8 cellular contexts compared by ENCODE assay signal in the genomic region with DNA sequence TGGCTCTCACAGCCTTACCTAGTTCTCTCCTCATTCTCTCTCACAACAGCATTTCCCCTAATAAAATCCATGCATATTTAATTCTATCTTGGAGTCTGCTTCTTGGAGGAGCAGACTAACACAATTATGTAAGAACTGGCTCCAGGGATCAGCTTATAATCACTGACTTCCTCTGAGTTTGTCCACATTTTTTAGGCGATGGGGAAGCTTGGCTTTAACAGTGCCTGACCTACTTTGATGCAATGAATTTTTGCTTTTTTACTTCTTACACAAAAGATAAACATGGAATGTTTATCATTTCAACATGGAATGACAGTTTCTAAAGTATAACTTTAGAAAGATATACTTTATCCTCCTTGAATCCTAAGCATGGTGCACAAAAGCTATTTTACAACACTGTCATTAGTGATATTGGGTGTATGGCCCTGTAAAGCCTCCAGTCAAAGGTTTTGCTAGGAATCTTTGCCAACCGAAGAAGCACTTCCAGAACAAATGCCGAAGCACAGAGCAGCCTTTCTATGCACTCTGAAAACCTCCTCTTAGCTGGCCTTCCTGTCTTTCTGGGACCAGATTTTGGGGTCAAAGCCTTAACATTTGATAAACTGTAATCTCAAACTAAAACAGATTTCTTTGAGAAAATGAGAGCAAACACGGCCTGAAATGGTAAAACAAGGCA. TPM values are rescaled to one million over a fixed set of nuclear protein-coding genes. Genes with fewer than 3 reads are reported as not detected.
A peak's percentile ranks its signal among the peaks of the same experiment; 100 is the strongest.
DNase-seq lines count a peak whose midpoint lies in the region; ATAC-seq and TF ChIP-seq lines count a peak whose summit lies in the region.

No MANE protein-coding gene starts in this region.

- no peak for DNase-seq in HFF-Myc (ENCODE audit: extremely low read depth, low read depth)
- peak; percentile 22 for DNase-seq in inferior parietal cortex (ENCODE audit: extremely low spot score)
- no peak for DNase-seq in spleen
- DNase-seq in EL: no peak

- TF ChIP-seq CTCF in HFF-Myc (IDR thresholded peaks at IDR 0.05; ENCODE audit: low read depth, low read length, missing control alignments) (no peak), spleen (IDR thresholded peaks at IDR 0.05 in 8 of 11, conservative IDR thresholded peaks at IDR 0.05 in 3 of 11) (no peak)

- peak overlapping the region; percentile 68 for H3K27ac ChIP-seq in angular gyrus (ENCODE audit: low read depth, low read length)
- H3K27ac ChIP-seq in spleen: peak overlapping the region; percentile 56 to 76 (median 62)

- H3K9me3 ChIP-seq in spleen: no peaks in the 10 kb centered on the region

- WGBS in spleen, 5 donors: 32 to 45% (median 35%) methylated on average over 4 of the region's 4 CpGs

- H3K4me3 ChIP-seq in HFF-Myc (replicated peaks; ENCODE audit: low read depth, low read length) (peak overlapping the region; percentile 51), spleen (peak overlapping the region; percentile 24 to 67 (median 43))

- H3K4me1 ChIP-seq in spleen: peaks cover 5 to 32% (median 18%) of the 10 kb centered on the region in 6 donors

- peaks cover 0 to 3% (median 0%) of the 10 kb centered on the region in 6 donors for H3K36me3 ChIP-seq in spleen

- intact Hi-C loops in spleen (cut with DNase I; ENCODE audit: low total_unique reads): loop anchor here (10.0 kb wide), 2 partner anchors 74 to 654 kb away; no protein-coding TSS in a partner anchor

- ATAC-seq in HG03139 (IDR thresholded peaks at IDR 0.05; ENCODE audit: unreplicated experiment) (no peak), HG03432 (IDR thresholded peaks at IDR 0.05; ENCODE audit: unreplicated experiment) (no peak), HG03175 (IDR thresholded peaks at IDR 0.05; ENCODE audit: unreplicated experiment) (no peak)

- no peaks in the 10 kb centered on the region for H3K27me3 ChIP-seq in spleen (replicated peaks in 1 of 7)

- no peak for TF ChIP-seq POLR2A in spleen (IDR thresholded peaks at IDR 0.05)

RNA-seq across cellular contexts. Expression of a gene that starts 0.8 kb away (rescaled TPM):
- total RNA-seq in spleen: 10 to 100 TPM; 16.8 to 42.0 (median 36.8) TPM
- polyA plus RNA-seq in spleen: 10 to 100 TPM; 32.6 to 42.2 (median 41.8) TPM

RNA-seq across cellular contexts. Expression of a gene that starts 22.3 kb away (rescaled TPM):
- 10 to 100 TPM; 10.1 to 17.0 (median 13.2) TPM for total RNA-seq in spleen
- 1 to 10 TPM; 6.4 to 9.2 (median 7.5) TPM for polyA plus RNA-seq in spleen
